Comparison of ENCODE assay signal across 8 cellular contexts in genomic region chr6:26285143-26286134, GRCh38.
DNase-seq lines count a peak whose midpoint lies in the region; ATAC-seq and TF ChIP-seq lines count a peak whose summit lies in the region.

No MANE protein-coding gene starts in this region.

- H3K4me3 Mint-ChIP-seq in activated CD4-positive, alpha-beta T cell treated with anti-CD3 and anti-CD28 coated beads, Interleukin-2, amount 10 ng/mL, durations not matched to agents 7 days and 5 days = peak overlapping the region; percentile 92

- no peaks in the 10 kb centered on the region for H3K27me3 ChIP-seq in BLaER1

- peaks cover 35% of the 10 kb centered on the region for H3K36me3 Mint-ChIP-seq in activated CD4-positive, alpha-beta T cell treated with anti-CD3 and anti-CD28 coated beads, Interleukin-2, amount 10 ng/mL, durations not matched to agents 7 days and 5 days (ENCODE audit: low read depth)

- H3K4me3 ChIP-seq in BLaER1 (peak overlapping the region; percentile 72), coronary artery (peak overlapping the region; percentile 77)

- H3K4me1 Mint-ChIP-seq in activated CD4-positive, alpha-beta T cell treated with anti-CD3 and anti-CD28 coated beads, Interleukin-2, amount 10 ng/mL, durations not matched to agents 7 days and 5 days = peaks cover 38% of the 10 kb centered on the region

- peak overlapping the region; percentile 100 for H3K27ac Mint-ChIP-seq in activated CD4-positive, alpha-beta T cell treated with anti-CD3 and anti-CD28 coated beads, Interleukin-2, amount 10 ng/mL, durations not matched to agents 7 days and 5 days

- H3K27me3 Mint-ChIP-seq in activated CD4-positive, alpha-beta T cell treated with anti-CD3 and anti-CD28 coated beads, Interleukin-2, amount 10 ng/mL, durations not matched to agents 7 days and 5 days = peaks cover 2% of the 10 kb centered on the region

- H3K9ac ChIP-seq in BLaER1 = peak overlapping the region; percentile 88

- no peak for TF ChIP-seq CTCF in coronary artery (IDR thresholded peaks at IDR 0.05)

- peaks cover 9% of the 10 kb centered on the region for H3K36me3 ChIP-seq in BLaER1

- peaks cover 37% of the 10 kb centered on the region for H3K9me3 ChIP-seq in BLaER1

- H3K4me1 ChIP-seq in BLaER1 = peaks cover 25% of the 10 kb centered on the region

- H3K9me3 Mint-ChIP-seq in activated CD4-positive, alpha-beta T cell treated with anti-CD3 and anti-CD28 coated beads, Interleukin-2, amount 10 ng/mL, durations not matched to agents 7 days and 5 days = peaks cover 9% of the 10 kb centered on the region

- H3K27ac ChIP-seq in BLaER1 (peak overlapping the region; percentile 91), coronary artery (peak overlapping the region; percentile 86 to 93)

- H4K20me1 ChIP-seq in BLaER1 = no peaks in the 10 kb centered on the region; the same call in 1 of the 2 replicates

- peak overlapping the region; percentile 85 for H3K4me2 ChIP-seq in BLaER1

- POLR2A ChIA-PET in activated CD4-positive, alpha-beta T cell treated with anti-CD3 and anti-CD28 coated beads, Interleukin-2, amount 10 ng/mL, durations not matched to agents 7 days and 5 days (lab: Charles Lee) = interaction anchor here (0.7 to 3.1 kb wide), 11 partner anchors 12 to 1580 kb away, joined by 3 to 56 read pairs (median 9); a partner anchor contains a TSS

- ATAC-seq in GM19328 (IDR thresholded peaks at IDR 0.05; ENCODE audit: unreplicated experiment) (peak; percentile 71), HG03469 (IDR thresholded peaks at IDR 0.05; ENCODE audit: unreplicated experiment) (peak; percentile 50)

- CTCF ChIA-PET in activated CD4-positive, alpha-beta T cell treated with anti-CD3 and anti-CD28 coated beads, Interleukin-2, amount 10 ng/mL, durations not matched to agents 7 days and 5 days (lab: Charles Lee) = interaction anchor here (0.6 to 4.0 kb wide), 10 partner anchors 9 to 842 kb away, joined by 3 to 42 read pairs (median 4); a partner anchor contains a TSS

- DNase-seq in NCI-H526 treated with DMSO at 0.1 percent for 48 hours (lab: John Stamatoyannopoulos, UW) = peak; percentile 95
- DNase-seq in activated CD4-positive, alpha-beta T cell treated with anti-CD3 and anti-CD28 coated beads, Interleukin-2, amount 10 ng/mL, durations not matched to agents 7 days and 5 days = peak; percentile 99
- DNase-seq in coronary artery (ENCODE audit: low spot score) = peak; percentile 96
- peak; percentile 100 for DNase-seq in left kidney (ENCODE audit: low read depth, low spot score)
- DNase-seq in stimulated activated CD4-positive, alpha-beta T cell treated with anti-CD3 and anti-CD28 coated beads, Interleukin-1b, Interleukin-23, amount 100 ng/mL, for 48 hours = peak; percentile 98

Comparison
In these comparisons a context has a peak if more than half of its experiments do, and no peak if none do; other contexts are left out.
1. Peak in every context shown above with its lines: DNase-seq, ATAC-seq, H3K4me3 ChIP-seq and H3K27ac ChIP-seq.